In the genomic region with DNA sequence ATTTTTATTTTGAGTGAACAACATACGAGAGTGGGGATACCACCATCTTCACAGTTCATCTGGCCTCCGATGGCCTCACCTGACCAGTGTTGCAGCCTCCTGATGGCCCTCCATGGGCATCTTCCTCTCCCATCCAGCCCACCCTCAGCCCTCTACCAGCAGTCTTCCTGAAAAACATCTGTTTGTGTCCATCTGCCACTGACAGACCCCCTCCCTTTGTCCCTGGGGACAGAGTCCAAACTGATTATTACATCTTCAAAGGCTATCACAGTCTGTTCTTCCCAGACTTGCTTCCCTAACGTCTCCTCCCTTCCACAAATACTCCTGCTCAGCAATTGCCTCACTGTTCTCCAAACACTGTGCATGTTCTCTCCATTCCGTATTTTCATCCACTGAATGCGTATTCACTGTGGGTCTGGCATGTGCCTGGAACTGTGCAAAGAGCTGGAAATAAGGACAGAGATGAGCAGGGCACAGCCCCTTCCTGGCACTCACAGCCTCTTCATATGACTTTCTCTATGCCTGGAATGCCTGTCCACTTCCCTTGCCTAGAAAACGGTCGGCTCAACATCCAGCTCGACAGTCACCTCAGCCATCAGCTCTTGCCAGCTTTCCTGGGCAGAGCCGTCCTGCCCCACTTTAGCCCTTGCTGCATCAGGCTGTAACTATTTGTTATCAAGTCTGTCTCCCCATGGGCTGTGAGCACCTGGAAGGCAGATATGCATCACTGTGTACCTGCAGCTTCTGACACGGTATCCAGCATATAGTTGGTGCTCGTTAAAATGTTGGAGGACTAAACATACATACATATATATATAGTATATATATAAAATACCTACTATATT, we compare ENCODE assay signal across 17 cellular contexts. TPM values are rescaled to one million over a fixed set of nuclear protein-coding genes. Genes with fewer than 3 reads are reported as not detected.
DNase-seq lines count a peak whose midpoint lies in the region; ATAC-seq and TF ChIP-seq lines count a peak whose summit lies in the region.
"Had no signal": no experiment of that assay in that cellular context is flagged by ENCODE, and none has a peak within 500 bp of the region (broad histone marks: within the 10 kb centered on the region; RNA-seq: fewer than 3 reads in every experiment).

No MANE protein-coding gene starts in this region.

- H2BK5ac ChIP-seq in mesendoderm (ENCODE audit: low read length): no peak overlapping the region

- CTCF ChIA-PET in activated CD4-positive, alpha-beta T cell treated with anti-CD3 and anti-CD28 coated beads, Interleukin-2, amount 10 ng/mL, durations not matched to agents 7 days and 5 days (lab: Charles Lee): no interaction called here
- CTCF ChIA-PET in Caco-2 (lab: Charles Lee): no interaction called here

- no peak for DNase-seq in activated CD4-positive, alpha-beta T cell treated with anti-CD3 and anti-CD28 coated beads, Interleukin-2, amount 10 ng/mL, durations not matched to agents 24 days and 14 days
- no peak for DNase-seq in activated CD4-positive, alpha-beta T cell treated with anti-CD3 and anti-CD28 coated beads, Interleukin-2, amount 10 ng/mL, durations not matched to agents 7 days and 5 days
- peak; percentile 51 to 85 for DNase-seq in NCI-H524 (lab: John Stamatoyannopoulos, UW)
- DNase-seq in mesendoderm: no peak
- DNase-seq in Caco-2: no peak
- no peak for DNase-seq in dorsolateral prefrontal cortex
- DNase-seq: C1 segment of cervical spinal cord, DMS53, Kasumi-1, MM.1S, NCI-H1092 treated with DMSO at 0.1 percent for 48 hours, NCI-H2081 treated with DMSO at 0.1 percent for 48 hours, NCI-H748 treated with DMSO at 0.1 percent for 48 hours had no signal

- peak overlapping the region; percentile 15 for H3K23ac ChIP-seq in mesendoderm (ENCODE audit: low read length)

- peaks cover 2% of the 10 kb centered on the region for H3K4me1 ChIP-seq in mesendoderm (ENCODE audit: control insufficient read depth, low read depth, low read length)
- peaks cover 27% of the 10 kb centered on the region for H3K4me1 ChIP-seq in Caco-2

- H3K18ac ChIP-seq in mesendoderm (ENCODE audit: low read length): no peak overlapping the region

- no peak overlapping the region for H3K9ac ChIP-seq in mesendoderm (ENCODE audit: low read length)

- H2AK5ac ChIP-seq in mesendoderm (ENCODE audit: low read length): no peak overlapping the region

- H3K36me3 Mint-ChIP-seq in activated CD4-positive, alpha-beta T cell treated with anti-CD3 and anti-CD28 coated beads, Interleukin-2, amount 10 ng/mL, durations not matched to agents 24 days and 14 days (ENCODE audit: low read depth): peaks cover 2% of the 10 kb centered on the region
- H3K36me3 Mint-ChIP-seq in activated CD4-positive, alpha-beta T cell treated with anti-CD3 and anti-CD28 coated beads, Interleukin-2, amount 10 ng/mL, durations not matched to agents 7 days and 5 days (ENCODE audit: low read depth): peaks cover 2% of the 10 kb centered on the region
- peaks cover 6% of the 10 kb centered on the region for H3K36me3 Mint-ChIP-seq in Caco-2 (ENCODE audit: insufficient read depth, unreplicated experiment)

- H3K4me2 ChIP-seq in mesendoderm (ENCODE audit: low read length): no peak overlapping the region

- H3K4me1 Mint-ChIP-seq in activated CD4-positive, alpha-beta T cell treated with anti-CD3 and anti-CD28 coated beads, Interleukin-2, amount 10 ng/mL, durations not matched to agents 24 days and 14 days: peaks cover 29% of the 10 kb centered on the region
- peaks cover 27% of the 10 kb centered on the region for H3K4me1 Mint-ChIP-seq in activated CD4-positive, alpha-beta T cell treated with anti-CD3 and anti-CD28 coated beads, Interleukin-2, amount 10 ng/mL, durations not matched to agents 7 days and 5 days
- peaks cover 43% of the 10 kb centered on the region for H3K4me1 Mint-ChIP-seq in Caco-2 (ENCODE audit: low read depth, unreplicated experiment)

- H3K9me3 Mint-ChIP-seq in activated CD4-positive, alpha-beta T cell treated with anti-CD3 and anti-CD28 coated beads, Interleukin-2, amount 10 ng/mL, durations not matched to agents 24 days and 14 days: peaks cover 10% of the 10 kb centered on the region
- peaks cover 5% of the 10 kb centered on the region for H3K9me3 Mint-ChIP-seq in activated CD4-positive, alpha-beta T cell treated with anti-CD3 and anti-CD28 coated beads, Interleukin-2, amount 10 ng/mL, durations not matched to agents 7 days and 5 days
- no peaks in the 10 kb centered on the region for H3K9me3 Mint-ChIP-seq in Caco-2 (ENCODE audit: unreplicated experiment)

- intact Hi-C loops in activated CD4-positive, alpha-beta T cell treated with anti-CD3 and anti-CD28 coated beads, Interleukin-2, amount 10 ng/mL, durations not matched to agents 24 days and 14 days (cut with micrococcal nuclease): loop anchor here (10.0 kb wide), 1 partner anchor 565 kb away; a partner anchor contains a TSS
- intact Hi-C loops in Caco-2 (cut with micrococcal nuclease; ENCODE audit: unreplicated experiment) (loop anchor here (10.0 kb wide), 1 partner anchor 415 kb away; a partner anchor contains a TSS), dorsolateral prefrontal cortex (cut with DNase I) (no loop called here)

- H3K27me3 ChIP-seq in mesendoderm (ENCODE audit: insufficient read depth, low read length, poor library complexity) (no peaks in the 10 kb centered on the region), Caco-2 (replicated peaks; ENCODE audit: control insufficient read depth, insufficient read depth, low read length) (peaks cover 2% of the 10 kb centered on the region; the same call in 1 of the 2 replicates), dorsolateral prefrontal cortex (peaks cover 0 to 12% (median 0%) of the 10 kb centered on the region in 45 donors)

- no peak overlapping the region for H4K5ac ChIP-seq in mesendoderm (ENCODE audit: low read length)

- 0 out of 3 replicates have a peak, but pooled peaks have one; percentile 2 for ATAC-seq in SK-N-SH treated with all-trans-retinoic acid at 6 μM for 48 hours
- ATAC-seq in GM18517 (IDR thresholded peaks at IDR 0.05; ENCODE audit: unreplicated experiment): no peak
- ATAC-seq: Panc1, Right ventricle myocardium inferior had no signal

- H4K8ac ChIP-seq in mesendoderm (ENCODE audit: low read depth, low read length): no peak overlapping the region

- no peaks in the 10 kb centered on the region for H3K79me2 ChIP-seq in mesendoderm (ENCODE audit: control insufficient read depth, insufficient read depth, low read length)

- POLR2A ChIA-PET in activated CD4-positive, alpha-beta T cell treated with anti-CD3 and anti-CD28 coated beads, Interleukin-2, amount 10 ng/mL, durations not matched to agents 7 days and 5 days (lab: Charles Lee): no interaction called here
- POLR2A ChIA-PET in Caco-2 (lab: Charles Lee): interaction anchor here (0.5 kb wide), 1 partner anchor 162 kb away, joined by 4 read pairs; no protein-coding TSS in a partner anchor

- H3K4ac ChIP-seq in mesendoderm (ENCODE audit: low read depth, low read length): no peak overlapping the region

- TF ChIP-seq CTCF in Caco-2 (IDR thresholded peaks at IDR 0.05; ENCODE audit: insufficient read depth in 1 of 2, low read depth in 1 of 2, low read length in 1 of 2, severe bottlenecking in 1 of 2, unreplicated experiment in 1 of 2) (no peak), dorsolateral prefrontal cortex (IDR thresholded peaks at IDR 0.05 in 54 of 56, conservative IDR thresholded peaks at IDR 0.05 in 2 of 56; ENCODE audit: low read depth in 1 of 56, partially characterized antibody in 56 of 56) (no peak)

- no CpG with 5 or more reads among the region's 11 CpGs for WGBS in mesendoderm (ENCODE audit: extremely low coverage, insufficient coverage, low lambda C conversion rate)

- no peak overlapping the region for H3K4me3 ChIP-seq in mesendoderm (ENCODE audit: low read length)
- H3K4me3 ChIP-seq in Caco-2 (ENCODE audit: low read depth, low read length): no peak overlapping the region
- no peak overlapping the region for H3K4me3 ChIP-seq in dorsolateral prefrontal cortex

- no peak overlapping the region for H2BK120ac ChIP-seq in mesendoderm (ENCODE audit: low read depth, low read length)

- no peaks in the 10 kb centered on the region for H3K9me3 ChIP-seq in Caco-2

- H2BK15ac ChIP-seq in mesendoderm (replicated peaks; ENCODE audit: low read depth): no peak overlapping the region

- H3K36me3 ChIP-seq in mesendoderm (ENCODE audit: control insufficient read depth, insufficient read depth, low read length) (no peaks in the 10 kb centered on the region), Caco-2 (ENCODE audit: control insufficient read depth, insufficient read depth, low read length) (no peaks in the 10 kb centered on the region)

- H3K79me1 ChIP-seq in mesendoderm (ENCODE audit: low read length): no peaks in the 10 kb centered on the region

- no peak overlapping the region for H3K4me3 Mint-ChIP-seq in activated CD4-positive, alpha-beta T cell treated with anti-CD3 and anti-CD28 coated beads, Interleukin-2, amount 10 ng/mL, durations not matched to agents 24 days and 14 days
- no peak overlapping the region for H3K4me3 Mint-ChIP-seq in activated CD4-positive, alpha-beta T cell treated with anti-CD3 and anti-CD28 coated beads, Interleukin-2, amount 10 ng/mL, durations not matched to agents 7 days and 5 days
- H3K4me3 Mint-ChIP-seq in Caco-2 (ENCODE audit: unreplicated experiment): no peak overlapping the region

- H3K27ac Mint-ChIP-seq in activated CD4-positive, alpha-beta T cell treated with anti-CD3 and anti-CD28 coated beads, Interleukin-2, amount 10 ng/mL, durations not matched to agents 24 days and 14 days: peak overlapping the region; percentile 23
- no peak overlapping the region for H3K27ac Mint-ChIP-seq in activated CD4-positive, alpha-beta T cell treated with anti-CD3 and anti-CD28 coated beads, Interleukin-2, amount 10 ng/mL, durations not matched to agents 7 days and 5 days
- no peak overlapping the region for H3K27ac Mint-ChIP-seq in Caco-2 (ENCODE audit: unreplicated experiment)

- peaks cover 43% of the 10 kb centered on the region for H3K27me3 Mint-ChIP-seq in activated CD4-positive, alpha-beta T cell treated with anti-CD3 and anti-CD28 coated beads, Interleukin-2, amount 10 ng/mL, durations not matched to agents 24 days and 14 days
- peaks cover 43% of the 10 kb centered on the region for H3K27me3 Mint-ChIP-seq in activated CD4-positive, alpha-beta T cell treated with anti-CD3 and anti-CD28 coated beads, Interleukin-2, amount 10 ng/mL, durations not matched to agents 7 days and 5 days
- no peaks in the 10 kb centered on the region for H3K27me3 Mint-ChIP-seq in Caco-2 (ENCODE audit: insufficient read depth, unreplicated experiment)

- H3K27ac ChIP-seq in mesendoderm (ENCODE audit: low read depth, low read length) (no peak overlapping the region), dorsolateral prefrontal cortex (no peak overlapping the region)

- no TSS peak for BruUV-seq in Caco-2 (replicated peaks; lab: Mats Ljungman, UMichigan)

- no peak overlapping the region for H3K56ac ChIP-seq in mesendoderm (ENCODE audit: low read length)

RNA-seq across cellular contexts. Expression of a gene that starts 8.3 kb away (rescaled TPM):
- total RNA-seq in activated CD4-positive, alpha-beta T cell treated with anti-CD3 and anti-CD28 coated beads, Interleukin-2, amount 10 ng/mL, durations not matched to agents 24 days and 14 days: 21.2 and 29.5 TPM in 2 replicates
- 10 to 100 TPM; 10.0 to 13.0 TPM for total RNA-seq in activated CD4-positive, alpha-beta T cell treated with anti-CD3 and anti-CD28 coated beads, Interleukin-2, amount 10 ng/mL, durations not matched to agents 7 days and 5 days
- 19.0 TPM for polyA plus RNA-seq in mesendoderm (2013, experiment 1 of 2)
- 21.3 TPM for polyA plus RNA-seq in mesendoderm (2013, experiment 2 of 2)
- total RNA-seq in Caco-2 (2022) (21.8 and 25.8 TPM in 2 replicates), dorsolateral prefrontal cortex (100 to 1,000 TPM in 1 of 120 experiments, 10 to 100 TPM in 70, 1 to 10 TPM in 49; 2.2 to 116 (median 11.2) TPM)

Comparison
In these comparisons a context has a peak if more than half of its experiments do, and no peak if none do; other contexts are left out.
1. DNase-seq: peak in NCI-H524 (2 of 2); none in activated CD4-positive, alpha-beta T cell treated with anti-CD3 and anti-CD28 coated beads, Interleukin-2, amount 10 ng/mL, durations not matched to agents 24 days and 14 days (single experiment), activated CD4-positive, alpha-beta T cell treated with anti-CD3 and anti-CD28 coated beads, Interleukin-2, amount 10 ng/mL, durations not matched to agents 7 days and 5 days (single experiment), mesendoderm (single experiment), Caco-2 (0 of 2) and dorsolateral prefrontal cortex (0 of 10).
2. intact Hi-C loops: an anchor here in activated CD4-positive, alpha-beta T cell treated with anti-CD3 and anti-CD28 coated beads, Interleukin-2, amount 10 ng/mL, durations not matched to agents 24 days and 14 days (10.0 kb wide) and Caco-2 (10.0 kb wide); none called in dorsolateral prefrontal cortex.